Comparison of ENCODE assay signal across 13 cellular contexts in the genomic region with DNA sequence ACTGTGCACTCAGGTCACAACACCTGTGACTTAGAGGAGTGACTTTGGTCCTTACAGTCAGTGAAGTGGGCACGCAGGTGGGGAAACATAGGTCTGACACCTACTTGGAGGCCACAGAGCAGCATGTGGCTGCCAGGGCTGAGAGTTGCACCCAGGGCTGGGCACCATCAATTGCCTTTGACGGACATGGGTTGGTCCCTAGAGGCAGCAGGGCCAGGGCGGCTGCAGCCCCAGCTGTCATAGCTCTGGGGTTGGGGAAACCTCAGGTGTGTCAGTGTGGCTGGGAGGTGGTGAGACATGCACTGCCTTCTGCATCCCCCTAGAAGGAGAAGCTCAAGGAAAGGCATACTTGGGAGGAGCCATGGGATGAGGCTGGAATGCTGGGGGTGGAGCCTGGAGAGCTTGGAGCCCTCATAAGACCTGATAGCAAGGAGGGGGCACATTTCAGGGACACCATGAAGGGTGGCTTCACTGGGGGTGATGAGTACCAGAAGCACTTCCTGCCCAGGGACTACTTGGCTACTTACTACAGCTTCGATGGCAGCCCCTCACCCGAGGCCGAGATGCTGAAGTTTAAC. TPM values are rescaled to one million over a fixed set of nuclear protein-coding genes. Genes with fewer than 3 reads are reported as not detected.
DNase-seq lines count a peak whose midpoint lies in the region; ATAC-seq and TF ChIP-seq lines count a peak whose summit lies in the region.
"Had no signal": no experiment of that assay in that cellular context is flagged by ENCODE, and none has a peak within 500 bp of the region (broad histone marks: within the 10 kb centered on the region; RNA-seq: fewer than 3 reads in every experiment).

A gene (plus strand): TSS at position 440 of the 578 bp plus-strand sequence. CDS start 16 bp downstream, at position 456.

- DNase-seq in breast epithelium (ENCODE audit: low spot score in 2 of 2) (no peak), MCF 10A (ENCODE audit: unreplicated experiment) (no peak), hepatic stellate cell (ENCODE audit: low spot score) (peak; percentile 36), prostate gland (ENCODE audit: low spot score) (peak; percentile 13), aorta (peak; percentile 70 to 80)
- DNase-seq in activated CD8-positive, alpha-beta memory T cell treated with anti-CD3 and anti-CD28 coated beads, Interleukin-2, amount 50 U/mL, for 48 hours: no peak
- DNase-seq: activated CD4-positive, alpha-beta T cell treated with anti-CD3 and anti-CD28 coated beads, Interleukin-2, amount 10 ng/mL, durations not matched to agents 7 days and 5 days; activated naive CD8-positive, alpha-beta T cell treated with anti-CD3 and anti-CD28 coated beads for 36 hours; NCI-H1092; pancreas had no signal

- H3K27me3 ChIP-seq in breast epithelium (no peaks in the 10 kb centered on the region), prostate gland (replicated peaks; ENCODE audit: insufficient read depth) (no peaks in the 10 kb centered on the region), aorta (ENCODE audit: control insufficient read depth in 1 of 2, insufficient read depth in 2 of 2, low read length in 1 of 2) (no peaks in the 10 kb centered on the region)
- H3K27me3 ChIP-seq: pancreas had no signal

- no peaks in the 10 kb centered on the region for H3K36me3 ChIP-seq in breast epithelium
- no peaks in the 10 kb centered on the region for H3K36me3 ChIP-seq in prostate gland
- no peaks in the 10 kb centered on the region for H3K36me3 ChIP-seq in aorta (ENCODE audit: control insufficient read depth in 1 of 2, insufficient read depth in 2 of 2, low read length in 1 of 2)
- H3K36me3 ChIP-seq: pancreas had no signal

- WGBS in prostate gland: 61% methylated on average over 6 of the region's 6 CpGs
- 29 to 30% methylated on average over 6 of the region's 6 CpGs for WGBS in aorta, 2 donors

- peak; percentile 67 for ATAC-seq in aorta (ENCODE audit: low FRiP score)
- ATAC-seq in HG03432 (IDR thresholded peaks at IDR 0.05; ENCODE audit: unreplicated experiment): no peak
- ATAC-seq in HG03095 (IDR thresholded peaks at IDR 0.05; ENCODE audit: unreplicated experiment): no peak
- ATAC-seq: A549 had no signal

- intact Hi-C loops in breast epithelium (cut with DNase I; ENCODE audit: low total_unique reads) (no loop called here), MCF 10A (cut with micrococcal nuclease) (no loop called here), prostate gland (cut with DNase I) (no loop called here), aorta (cut with DNase I) (loop anchor here (2.0 to 5.0 kb wide), 3 partner anchors 36 to 166 kb away; no protein-coding TSS in a partner anchor)

- no TSS peak for BruUV-seq in MCF 10A (replicated peaks; lab: Mats Ljungman, UMichigan)

- TF ChIP-seq POLR2A in breast epithelium (IDR thresholded peaks at IDR 0.05) (no peak), prostate gland (IDR thresholded peaks at IDR 0.05) (no peak)

- no peaks in the 10 kb centered on the region for H3K36me3 Mint-ChIP-seq in MCF 10A (ENCODE audit: insufficient read depth, unreplicated experiment)
- H3K36me3 Mint-ChIP-seq: activated naive CD8-positive, alpha-beta T cell treated with anti-CD3 and anti-CD28 coated beads for 36 hours had no signal

- H3K27ac ChIP-seq in breast epithelium (peak within 1 kb of the TSS; percentile 29 to 78), prostate gland (peak within 1 kb of the TSS; percentile 60 to 74), aorta (ENCODE audit: low read depth in 1 of 2, low read length in 2 of 2) (peak within 1 kb of the TSS; percentile 42 to 63)
- H3K27ac ChIP-seq: A549, pancreas had no signal

- H3K9me3 Mint-ChIP-seq in MCF 10A (ENCODE audit: unreplicated experiment): peaks cover 8% of the 10 kb centered on the region
- H3K9me3 Mint-ChIP-seq: activated CD4-positive, alpha-beta T cell treated with anti-CD3 and anti-CD28 coated beads, Interleukin-2, amount 10 ng/mL, durations not matched to agents 7 days and 5 days; activated naive CD8-positive, alpha-beta T cell treated with anti-CD3 and anti-CD28 coated beads for 36 hours had no signal

- CTCF ChIA-PET in MCF 10A (lab: Yijun Ruan, JAX): interaction anchor here (0.6 to 3.7 kb wide), 2 partner anchors 12 to 165 kb away, joined by 3 to 27 read pairs; no protein-coding TSS in a partner anchor

- TF ChIP-seq CTCF in breast epithelium (IDR thresholded peaks at IDR 0.05): no peak
- no peak for TF ChIP-seq CTCF in MCF 10A (IDR thresholded peaks at IDR 0.05; ENCODE audit: unreplicated experiment)
- no peak for TF ChIP-seq CTCF in prostate gland (IDR thresholded peaks at IDR 0.05)

- H3K4me3 Mint-ChIP-seq in MCF 10A (ENCODE audit: unreplicated experiment): no peak within 1 kb of the TSS
- H3K4me3 Mint-ChIP-seq: activated CD4-positive, alpha-beta T cell treated with anti-CD3 and anti-CD28 coated beads, Interleukin-2, amount 10 ng/mL, durations not matched to agents 7 days and 5 days; activated naive CD8-positive, alpha-beta T cell treated with anti-CD3 and anti-CD28 coated beads for 36 hours had no signal

- H3K9me3 ChIP-seq in breast epithelium (peaks cover 0 to 4% of the 10 kb centered on the region in 2 donors), prostate gland (no peaks in the 10 kb centered on the region), aorta (ENCODE audit: control insufficient read depth, low read length) (no peaks in the 10 kb centered on the region)
- H3K9me3 ChIP-seq: A549, pancreas had no signal

- POLR2A ChIA-PET in MCF 10A (lab: Yijun Ruan, JAX): no interaction called here

- no peak within 1 kb of the TSS for H3K27ac Mint-ChIP-seq in MCF 10A (ENCODE audit: low read depth, unreplicated experiment)
- H3K27ac Mint-ChIP-seq: activated CD4-positive, alpha-beta T cell treated with anti-CD3 and anti-CD28 coated beads, Interleukin-2, amount 10 ng/mL, durations not matched to agents 7 days and 5 days; activated naive CD8-positive, alpha-beta T cell treated with anti-CD3 and anti-CD28 coated beads for 36 hours had no signal

- no peaks in the 10 kb centered on the region for H3K4me1 Mint-ChIP-seq in MCF 10A (ENCODE audit: insufficient read depth, unreplicated experiment)
- H3K4me1 Mint-ChIP-seq: activated CD4-positive, alpha-beta T cell treated with anti-CD3 and anti-CD28 coated beads, Interleukin-2, amount 10 ng/mL, durations not matched to agents 7 days and 5 days; activated naive CD8-positive, alpha-beta T cell treated with anti-CD3 and anti-CD28 coated beads for 36 hours had no signal

- H3K4me3 ChIP-seq in breast epithelium (peak within 1 kb of the TSS; percentile 32 to 36 (median 36)), prostate gland (peak within 1 kb of the TSS; percentile 20 to 26), aorta (ENCODE audit: low read length in 2 of 2) (peak within 1 kb of the TSS; percentile 35 to 37)
- H3K4me3 ChIP-seq: A549 had no signal

- H3K27me3 Mint-ChIP-seq in MCF 10A (ENCODE audit: insufficient read depth, unreplicated experiment): peaks cover under 1% of the 10 kb centered on the region
- H3K27me3 Mint-ChIP-seq: activated naive CD8-positive, alpha-beta T cell treated with anti-CD3 and anti-CD28 coated beads for 36 hours had no signal

- H3K4me1 ChIP-seq in breast epithelium: no peaks in the 10 kb centered on the region
- no peaks in the 10 kb centered on the region for H3K4me1 ChIP-seq in prostate gland (replicated peaks)
- no peaks in the 10 kb centered on the region for H3K4me1 ChIP-seq in aorta (ENCODE audit: control insufficient read depth in 1 of 2, insufficient read depth in 2 of 2, low read length in 2 of 2)
- H3K4me1 ChIP-seq: A549 had no signal

RNA-seq across cellular contexts. Expression of the gene that starts here (rescaled TPM):
- total RNA-seq in breast epithelium (10 to 100 TPM in 2 of 3 donors, 1 to 10 TPM in 1; 7.8 to 66.7 (median 26.2) TPM), MCF 10A (2022) (not detected in 2 replicates), prostate gland (100 to 1,000 TPM in 1 of 2 donors, 10 to 100 TPM in 1; 41.4 to 132 TPM), aorta (100 to 1,000 TPM in 1 of 2 donors, 10 to 100 TPM in 1; 83.0 to 131 TPM)
- polyA plus RNA-seq in aorta: 100 to 1,000 TPM in 1 of 2 donors, 10 to 100 TPM in 1; 76.7 to 105 TPM
- polyA plus RNA-seq: A549 had no signal

Comparison
In these comparisons a context has a peak if more than half of its experiments do, and no peak if none do; other contexts are left out.
1. DNase-seq: peak in hepatic stellate cell (single experiment), prostate gland (single experiment) and aorta (2 of 2); none in breast epithelium (0 of 2), MCF 10A (single experiment) and activated CD8-positive, alpha-beta memory T cell treated with anti-CD3 and anti-CD28 coated beads, Interleukin-2, amount 50 U/mL, for 48 hours (single experiment).
2. intact Hi-C loops: an anchor here in aorta (2.0 to 5.0 kb wide); none called in breast epithelium, MCF 10A and prostate gland.
3. Peak in every context shown above with its lines, with median percentiles within 50 percentile points of each other: H3K27ac ChIP-seq and H3K4me3 ChIP-seq.